30 cellular contexts compared by ENCODE assay signal in genomic region chr18:31892936-31893335, GRCh38.
"Had no signal": no experiment of that assay in that cellular context is flagged by ENCODE, and none has a peak within 500 bp of the region (broad histone marks: within the 10 kb centered on the region; RNA-seq: fewer than 3 reads in every experiment).

No MANE protein-coding gene starts in this region.

- DNase-seq: activated B cell treated with CpG ODN at 0.5 μM for 24 hours; activated CD4-positive, alpha-beta memory T cell treated with anti-CD3 and anti-CD28 coated beads for 36 hours; activated CD4-positive, alpha-beta T cell treated with anti-CD3 and anti-CD28 coated beads for 4 hours; activated CD4-positive, alpha-beta T cell treated with anti-CD3 and anti-CD28 coated beads, Interleukin-2, amount 10 ng/mL, durations not matched to agents 24 days and 14 days; activated CD4-positive, alpha-beta T cell treated with anti-CD3 and anti-CD28 coated beads, Interleukin-2, amount 50 U/mL, for 1 hour; activated CD4-positive, alpha-beta T cell treated with anti-CD3 and anti-CD28 coated beads, Interleukin-2, amount 50 U/mL, for 4 hours; activated CD4-positive, CD25-positive, alpha-beta regulatory T cell treated with anti-CD3 and anti-CD28 coated beads, Interleukin-2, amount 50 U/mL, for 72 hours; activated CD8-positive, alpha-beta memory T cell treated with anti-CD3 and anti-CD28 coated beads, Interleukin-2, amount 50 U/mL, for 4 hours; activated CD8-positive, alpha-beta T cell treated with anti-CD3 and anti-CD28 coated beads for 36 hours; activated effector memory CD4-positive, alpha-beta T cell treated with Interleukin-2 at 50 U/mL for 16 hours; activated gamma-delta T cell; activated naive CD4-positive, alpha-beta T cell treated with anti-CD3 and anti-CD28 coated beads, Interleukin-2, amount 10 ng/mL, durations not matched to agents 7 days and 5 days; activated naive CD4-positive, alpha-beta T cell treated with Interleukin-2 at 50 U/mL for 16 hours; activated T-cell treated with anti-CD3 and anti-CD28 coated beads for 4 hours; activated T-cell treated with anti-CD3 and anti-CD28 coated beads, Interleukin-2, amount 50 U/mL, for 1 hour; activated T-cell treated with anti-CD3 and anti-CD28 coated beads, Interleukin-2, amount 50 U/mL, for 48 hours; amygdala; anterior cingulate cortex; caudate nucleus; cerebellar nuclear complex; T-helper 1 cell; T-helper 2 cell; T-helper 9 cell had no signal

- H3K27ac Mint-ChIP-seq: activated B cell treated with CpG ODN at 0.5 μM for 24 hours; activated CD4-positive, alpha-beta memory T cell treated with anti-CD3 and anti-CD28 coated beads for 36 hours; activated CD4-positive, alpha-beta T cell treated with anti-CD3 and anti-CD28 coated beads, Interleukin-2, amount 10 ng/mL, durations not matched to agents 24 days and 14 days; activated CD8-positive, alpha-beta T cell treated with anti-CD3 and anti-CD28 coated beads for 36 hours; activated naive CD4-positive, alpha-beta T cell treated with anti-CD3 and anti-CD28 coated beads, Interleukin-2, amount 10 ng/mL, durations not matched to agents 7 days and 5 days; activated naive CD4-positive, alpha-beta T cell treated with anti-CD3 and anti-CD28 coated beads, Interleukin-2, amount 50 U/mL, for 24 hours; activated naive CD8-positive, alpha-beta T cell; activated T-helper 2 cell treated with anti-CD3 and anti-CD28 coated beads, Interferon-gamma antibody, Interleukin-2, Interleukin-4, amounts not matched to agents 10 μg/mL and 5 μg/mL and 100 μg/mL, durations not matched to agents 14 hours and 24 hours and 36 hours; brain; T-helper 1 cell treated with Interleukin-12 subunit alpha and Interleukin-12 subunit beta and Interleukin-4 antibody, amounts not matched to agents 30 μg/mL and 1 μg/mL, for 36 hours; T-helper 2 cell treated with Interferon-gamma antibody and Interleukin-4, amounts not matched to agents 5 μg/mL and 100 μg/mL, for 36 hours had no signal

- H3K27me3 Mint-ChIP-seq: activated B cell treated with CpG ODN at 0.5 μM for 24 hours; activated CD4-positive, alpha-beta memory T cell treated with anti-CD3 and anti-CD28 coated beads for 36 hours; activated CD4-positive, alpha-beta T cell treated with anti-CD3 and anti-CD28 coated beads, Interleukin-2, amount 10 ng/mL, durations not matched to agents 24 days and 14 days; activated CD8-positive, alpha-beta T cell treated with anti-CD3 and anti-CD28 coated beads for 36 hours; activated naive CD4-positive, alpha-beta T cell treated with anti-CD3 and anti-CD28 coated beads, Interleukin-2, amount 10 ng/mL, durations not matched to agents 7 days and 5 days; activated naive CD4-positive, alpha-beta T cell treated with anti-CD3 and anti-CD28 coated beads, Interleukin-2, amount 50 U/mL, for 24 hours; activated naive CD8-positive, alpha-beta T cell; brain; central memory CD8-positive, alpha-beta T cell had no signal

- H3K9me3 Mint-ChIP-seq: activated CD4-positive, alpha-beta memory T cell treated with anti-CD3 and anti-CD28 coated beads for 36 hours; activated CD4-positive, alpha-beta T cell treated with anti-CD3 and anti-CD28 coated beads, Interleukin-2, amount 10 ng/mL, durations not matched to agents 24 days and 14 days; activated naive CD4-positive, alpha-beta T cell treated with anti-CD3 and anti-CD28 coated beads, Interleukin-2, amount 50 U/mL, for 24 hours; activated T-helper 2 cell treated with anti-CD3 and anti-CD28 coated beads, Interferon-gamma antibody, Interleukin-2, Interleukin-4, amounts not matched to agents 10 μg/mL and 5 μg/mL and 100 μg/mL, durations not matched to agents 14 hours and 24 hours and 36 hours; brain; central memory CD8-positive, alpha-beta T cell; T-helper 1 cell treated with Interleukin-12 subunit alpha and Interleukin-12 subunit beta and Interleukin-4 antibody, amounts not matched to agents 30 μg/mL and 1 μg/mL, for 36 hours; T-helper 2 cell treated with Interferon-gamma antibody and Interleukin-4, amounts not matched to agents 5 μg/mL and 100 μg/mL, for 36 hours had no signal

- H3K4me3 Mint-ChIP-seq: activated B cell treated with CpG ODN at 0.5 μM for 24 hours; activated CD4-positive, alpha-beta memory T cell treated with anti-CD3 and anti-CD28 coated beads for 36 hours; activated CD4-positive, alpha-beta T cell treated with anti-CD3 and anti-CD28 coated beads, Interleukin-2, amount 10 ng/mL, durations not matched to agents 24 days and 14 days; activated CD8-positive, alpha-beta T cell treated with anti-CD3 and anti-CD28 coated beads for 36 hours; activated naive CD4-positive, alpha-beta T cell treated with anti-CD3 and anti-CD28 coated beads, Interleukin-2, amount 10 ng/mL, durations not matched to agents 7 days and 5 days; activated naive CD4-positive, alpha-beta T cell treated with anti-CD3 and anti-CD28 coated beads, Interleukin-2, amount 50 U/mL, for 24 hours; activated naive CD8-positive, alpha-beta T cell; brain; central memory CD8-positive, alpha-beta T cell; T-helper 1 cell treated with Interleukin-12 subunit alpha and Interleukin-12 subunit beta and Interleukin-4 antibody, amounts not matched to agents 30 μg/mL and 1 μg/mL, for 36 hours; T-helper 2 cell treated with Interferon-gamma antibody and Interleukin-4, amounts not matched to agents 5 μg/mL and 100 μg/mL, for 36 hours had no signal

- H3K4me1 Mint-ChIP-seq: activated B cell treated with CpG ODN at 0.5 μM for 24 hours; activated CD4-positive, alpha-beta T cell treated with anti-CD3 and anti-CD28 coated beads, Interleukin-2, amount 10 ng/mL, durations not matched to agents 24 days and 14 days; activated naive CD4-positive, alpha-beta T cell treated with anti-CD3 and anti-CD28 coated beads, Interleukin-2, amount 10 ng/mL, durations not matched to agents 7 days and 5 days had no signal

- ATAC-seq: activated CD8-positive, alpha-beta T cell treated with anti-CD3 and anti-CD28 coated beads for 36 hours had no signal
